ENCODE assay signal across 10 cellular contexts in genomic region chr6:54098450-54099044, GRCh38. TPM values are rescaled to one million over a fixed set of nuclear protein-coding genes. Genes with fewer than 3 reads are reported as not detected.
"Had no signal": no experiment of that assay in that cellular context is flagged by ENCODE, and none has a peak within 500 bp of the region (broad histone marks: within the 10 kb centered on the region; RNA-seq: fewer than 3 reads in every experiment).

No MANE protein-coding gene starts in this region.

- H2AFZ ChIP-seq: GM23248 had no signal

- DNase-seq: GM23248, GOT3, H7, HFFc6 had no signal

- H3K9ac ChIP-seq: GM23248 had no signal

- H3K36me3 ChIP-seq: HAP-1 had no signal

- H3K27ac ChIP-seq: GM23248 had no signal

- H3K9me3 ChIP-seq: HAP-1 had no signal

- H3K4me3 ChIP-seq: GM23248, HAP-1, K562 had no signal

- ATAC-seq: HCT116, K562 had no signal

- FAIRE-seq: HTR-8/SVneo, K562 had no signal

RNA-seq across cellular contexts. Expression of gene MLIP, which starts 12.7 kb away (rescaled TPM):
- total RNA-seq: GM23248, H4, H7, HFFc6, HT-29, K562 had no signal
- polyA plus RNA-seq: GM23248, K562 had no signal
